Comparison of ENCODE assay signal across 18 cellular contexts in the genomic region with DNA sequence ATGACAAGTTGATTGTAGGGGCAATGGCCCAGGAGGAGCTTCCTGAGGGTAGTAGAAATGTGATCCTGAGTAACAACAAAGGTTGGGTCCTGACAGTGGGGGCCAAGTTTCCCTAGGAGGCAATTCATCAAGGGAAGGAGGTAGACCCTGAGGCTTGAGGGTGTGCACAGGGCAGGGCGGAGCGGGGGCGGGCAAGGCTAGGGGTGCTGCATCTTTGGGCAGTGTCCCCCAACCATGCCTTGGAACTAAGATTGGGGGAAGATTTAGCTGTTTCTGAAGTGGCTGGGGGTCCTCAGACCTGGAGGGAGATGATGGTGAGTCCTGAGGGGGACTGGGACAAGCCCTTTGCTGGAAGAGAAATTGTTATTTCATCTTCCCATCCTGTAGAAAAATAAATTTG. TPM values are rescaled to one million over a fixed set of nuclear protein-coding genes. Genes with fewer than 3 reads are reported as not detected.
DNase-seq lines count a peak whose midpoint lies in the region; ATAC-seq and TF ChIP-seq lines count a peak whose summit lies in the region.
"Had no signal": no experiment of that assay in that cellular context is flagged by ENCODE, and none has a peak within 500 bp of the region (broad histone marks: within the 10 kb centered on the region; RNA-seq: fewer than 3 reads in every experiment).

No MANE protein-coding gene starts in this region.

- no peak overlapping the region for H2BK5ac ChIP-seq in H9 (ENCODE audit: insufficient read length, low read length)

- no peak overlapping the region for H4K8ac ChIP-seq in H9 (replicated peaks; ENCODE audit: insufficient read length, low read depth, low read length)

- H3K27ac ChIP-seq in H9 (ENCODE audit: insufficient read length, low read depth, low read length) = no peak overlapping the region
- H3K27ac ChIP-seq in neural progenitor cell = no peak overlapping the region
- H3K27ac ChIP-seq in aorta (ENCODE audit: low read depth in 1 of 2, low read length in 2 of 2) = no peak overlapping the region
- H3K27ac ChIP-seq: A549 had no signal

- no peak overlapping the region for H3K9ac ChIP-seq in H9 (ENCODE audit: extremely low read depth, insufficient read length, low read length)
- no peak overlapping the region for H3K9ac ChIP-seq in neural progenitor cell

- no peak overlapping the region for H2AFZ ChIP-seq in H9 (ENCODE audit: low read length)
- H2AFZ ChIP-seq in neural progenitor cell (replicated peaks) = no peak overlapping the region

- no peak overlapping the region for H3K4me2 ChIP-seq in H9 (ENCODE audit: insufficient read depth, insufficient read length, low read length)
- H3K4me2 ChIP-seq in neural progenitor cell = no peak overlapping the region
- H3K4me2 ChIP-seq: A549 had no signal

- no peaks in the 10 kb centered on the region for H3K79me1 ChIP-seq in H9 (ENCODE audit: insufficient read depth, low read depth, low read length, poor library complexity, severe bottlenecking)

- TF ChIP-seq CTCF in H9 (conservative IDR thresholded peaks at IDR 0.05) = no peak
- no peak for TF ChIP-seq CTCF in neural progenitor cell (IDR thresholded peaks at IDR 0.05)

- H2BK20ac ChIP-seq in H9 (ENCODE audit: low read depth, low read length, poor library complexity, severe bottlenecking) = no peak overlapping the region

- H3K18ac ChIP-seq in H9 (ENCODE audit: insufficient read length, low read depth, low read length) = no peak overlapping the region

- H3K4me3 Mint-ChIP-seq in H9 (no peak overlapping the region), neural progenitor cell (no peak overlapping the region)
- H3K4me3 Mint-ChIP-seq: CD4-positive, alpha-beta memory T cell had no signal

- H3K79me2 ChIP-seq in H9 (ENCODE audit: insufficient read depth, low read length) (no peaks in the 10 kb centered on the region), neural progenitor cell (ENCODE audit: low read depth) (no peaks in the 10 kb centered on the region)

- H2BK12ac ChIP-seq in H9 (ENCODE audit: insufficient read length, low read depth, low read length) = no peak overlapping the region

- no peak overlapping the region for H3K23ac ChIP-seq in H9 (ENCODE audit: insufficient read length, low read depth, low read length)

- no peak overlapping the region for H2BK15ac ChIP-seq in H9 (ENCODE audit: low read depth, low read length)

- no peak overlapping the region for H3K56ac ChIP-seq in H9 (ENCODE audit: insufficient read length, low read depth, low read length)

- H3K27ac Mint-ChIP-seq in H9 (peak overlapping the region in 2 of 3 experiments; percentile 39 to 62; a peak in 2 of 7 replicates), neural progenitor cell (peak overlapping the region; percentile 66)
- H3K27ac Mint-ChIP-seq: CD4-positive, alpha-beta memory T cell had no signal

- no peaks in the 10 kb centered on the region for H3K9me3 ChIP-seq in H9 (ENCODE audit: control insufficient read depth, low read depth, low read length)
- no peaks in the 10 kb centered on the region for H3K9me3 ChIP-seq in neural progenitor cell (ENCODE audit: low read depth)
- no peaks in the 10 kb centered on the region for H3K9me3 ChIP-seq in aorta (ENCODE audit: control insufficient read depth, low read length)
- H3K9me3 ChIP-seq: A549 had no signal

- no peak overlapping the region for H2BK120ac ChIP-seq in H9 (ENCODE audit: low read depth, low read length, poor library complexity, severe bottlenecking)

- no peak overlapping the region for H2AK5ac ChIP-seq in H9 (ENCODE audit: insufficient read length, low read length)

- H4K91ac ChIP-seq in H9 (ENCODE audit: insufficient read length, low read depth, low read length) = no peak overlapping the region

- H3K27me3 ChIP-seq in H9 (ENCODE audit: insufficient read depth, low read length) (no peaks in the 10 kb centered on the region; the same call in 1 of the 2 replicates), neural progenitor cell (no peaks in the 10 kb centered on the region), aorta (ENCODE audit: control insufficient read depth in 1 of 2, insufficient read depth in 2 of 2, low read length in 1 of 2) (no peaks in the 10 kb centered on the region)

- H3K9me3 Mint-ChIP-seq in H9 (peaks cover 14 to 19% of the 10 kb centered on the region in 2 experiments), neural progenitor cell (peaks cover 22% of the 10 kb centered on the region)

- no peak overlapping the region for H3T11ph ChIP-seq in H9 (ENCODE audit: low read length)

- no peak overlapping the region for H3K14ac ChIP-seq in H9 (ENCODE audit: insufficient read depth, low read length)

- H4K20me1 ChIP-seq in H9 (ENCODE audit: control insufficient read depth, insufficient read depth, insufficient read length) (no peaks in the 10 kb centered on the region), neural progenitor cell (ENCODE audit: low read depth) (no peaks in the 10 kb centered on the region)

- H3K4me1 Mint-ChIP-seq in H9 = peaks cover 0 to 2% of the 10 kb centered on the region in 2 experiments; a peak in 1 of 4 replicates
- peaks cover 17% of the 10 kb centered on the region for H3K4me1 Mint-ChIP-seq in neural progenitor cell
- H3K4me1 Mint-ChIP-seq: CD4-positive, alpha-beta memory T cell had no signal

- H3K4ac ChIP-seq in H9 (ENCODE audit: low read depth, low read length) = no peak overlapping the region

- H3K4me1 ChIP-seq in H9 (ENCODE audit: insufficient read depth, low read length) (no peaks in the 10 kb centered on the region), neural progenitor cell (peaks cover 12% of the 10 kb centered on the region), aorta (ENCODE audit: control insufficient read depth in 1 of 2, insufficient read depth in 2 of 2, low read length in 2 of 2) (no peaks in the 10 kb centered on the region)
- H3K4me1 ChIP-seq: A549 had no signal

- no peaks in the 10 kb centered on the region for H3K23me2 ChIP-seq in H9 (ENCODE audit: insufficient read length, low read depth, low read length, poor library complexity, severe bottlenecking)

- intact Hi-C loops in aorta (cut with DNase I) = no loop called here

- H3K27me3 Mint-ChIP-seq in H9 (ENCODE audit: low read depth) (no peaks in the 10 kb centered on the region; the same call in 1 of the 2 replicates), neural progenitor cell (ENCODE audit: insufficient read depth, low read depth) (no peaks in the 10 kb centered on the region)

- no peak overlapping the region for H4K5ac ChIP-seq in H9 (ENCODE audit: insufficient read length, low read depth, low read length)

- H3K36me3 Mint-ChIP-seq in H9 (ENCODE audit: insufficient read depth in 1 of 3, low read depth in 3 of 3) (peaks cover 20 to 31% (median 20%) of the 10 kb centered on the region in 3 experiments), neural progenitor cell (peaks cover 33% of the 10 kb centered on the region)
- H3K36me3 Mint-ChIP-seq: CD4-positive, alpha-beta memory T cell had no signal

- DNase-seq in H9 (no peak), islet precursor cell (peak; percentile 29), neural progenitor cell (ENCODE audit: low spot score) (no peak), aorta (no peak), NCI-H2227 (lab: John Stamatoyannopoulos, UW; ENCODE audit: unreplicated experiment) (no peak)
- DNase-seq: 8988T; ACHN; C1 segment of cervical spinal cord; Calu3; CD4-positive, alpha-beta memory T cell; COR-L47; DMS53; DMS79 treated with DMSO at 0.1 percent for 48 hours; GF-D8; GOT3; HCEC 1CT had no signal

- peaks cover 12% of the 10 kb centered on the region for H3F3A ChIP-seq in neural progenitor cell (ENCODE audit: low read depth)

- ATAC-seq in aorta (ENCODE audit: low FRiP score) (no peak), GM18870 (IDR thresholded peaks at IDR 0.05; ENCODE audit: unreplicated experiment) (no peak)
- ATAC-seq: A549 had no signal

- WGBS in H9 (ENCODE audit: extremely low coverage, insufficient read length, low lambda C conversion rate) = no CpG with 5 or more reads among the region's 3 CpGs
- 97 to 100% methylated on average over 3 of the region's 3 CpGs for WGBS in aorta, 2 donors

- H3K36me3 ChIP-seq in neural progenitor cell (no peaks in the 10 kb centered on the region), aorta (ENCODE audit: control insufficient read depth in 1 of 2, insufficient read depth in 2 of 2, low read length in 1 of 2) (no peaks in the 10 kb centered on the region)

- H3K4me3 ChIP-seq in neural progenitor cell (no peak overlapping the region), aorta (ENCODE audit: low read length in 2 of 2) (no peak overlapping the region)
- H3K4me3 ChIP-seq: A549 had no signal

RNA-seq across cellular contexts. Expression of a gene that starts 50.9 kb away (rescaled TPM):
- total RNA-seq in H9 (2021) (5.7 and 5.8 TPM in 2 replicates), neural progenitor cell (ENCODE audit: low replicate concordance) (4.7 and 5.7 TPM in 2 replicates), aorta (1 to 10 TPM in 1 of 2 donors, under 1 TPM in 1; 0.45 to 5.2 TPM)
- polyA plus RNA-seq in aorta = under 1 TPM in 1 of 2 donors, not detected in 1; 0.13 TPM
